Comparison of ENCODE assay signal across 1 cellular context in the genomic region with DNA sequence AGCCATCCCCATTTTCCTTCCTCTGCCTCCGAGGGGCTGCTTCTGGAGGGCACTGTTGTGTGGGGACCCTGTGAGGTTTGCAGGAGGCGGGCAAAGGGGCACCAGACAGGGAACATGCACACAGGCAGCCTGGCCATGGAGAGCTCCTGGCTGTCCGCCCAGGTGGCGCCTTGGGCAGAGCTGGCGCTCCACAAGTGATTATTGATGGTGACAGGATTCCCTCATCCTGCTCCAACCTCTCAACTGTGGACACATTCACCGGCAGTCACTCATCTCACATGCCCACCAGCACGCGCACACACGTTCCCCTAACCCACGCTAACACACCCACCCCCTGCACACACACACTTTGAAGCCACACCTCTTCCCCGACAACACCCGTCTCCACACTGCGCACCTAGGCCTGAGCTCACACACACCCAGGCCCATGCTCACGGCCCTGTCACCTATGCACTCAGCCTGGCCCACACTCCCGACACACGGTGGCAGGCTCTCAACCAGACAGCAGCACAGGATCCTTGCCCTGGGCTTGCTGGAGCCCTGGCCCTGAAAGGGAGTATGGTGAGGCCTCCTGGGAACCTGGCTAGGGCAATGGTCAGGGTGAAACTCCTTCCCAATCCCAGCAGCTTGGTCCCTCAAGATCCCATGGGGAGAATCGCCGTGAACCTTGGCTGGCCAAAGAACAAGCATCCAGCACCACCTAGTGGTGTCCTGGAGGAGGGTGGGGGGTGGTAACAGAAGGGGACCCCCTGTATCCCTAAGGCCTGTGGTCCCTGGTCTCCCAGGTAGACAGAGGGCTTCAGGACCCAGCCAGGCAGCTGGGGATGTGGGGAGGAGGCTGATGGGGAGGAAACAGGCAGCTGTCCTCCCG.
TF ChIP-seq lines count a peak whose summit lies in the region.

No MANE protein-coding gene starts in this region.

TF ChIP-seq in WTC11, 78 proteins besides CTCF, POLR2A, EP300 and RAD21:
- TF ChIP-seq GABPB1 (CRISPR knock-in tag; IDR thresholded peaks at IDR 0.05) (0 out of 2 replicates have a peak, but pooled peaks have one; percentile 38), FOXP1 (CRISPR knock-in tag; IDR thresholded peaks at IDR 0.05; ENCODE audit: borderline replicate concordance) (0 out of 2 replicates have a peak, but pooled peaks have one; percentile 56), ZBTB21 (CRISPR knock-in tag; IDR thresholded peaks at IDR 0.05; ENCODE audit: borderline replicate concordance) (0 out of 2 replicates have a peak, but pooled peaks have one; percentile 72), ATF3 (CRISPR knock-in tag; conservative IDR thresholded peaks at IDR 0.05) (no peak), TEAD1 (CRISPR knock-in tag; IDR thresholded peaks at IDR 0.05) (no peak), NFYB (CRISPR knock-in tag; conservative IDR thresholded peaks at IDR 0.05; ENCODE audit: low read depth) (no peak), NFE2L1 (CRISPR knock-in tag; IDR thresholded peaks at IDR 0.05) (no peak), TP53 (CRISPR knock-in tag; IDR thresholded peaks at IDR 0.05) (0 out of 2 replicates have a peak, but pooled peaks have one; percentile 63), ZNF423 (CRISPR knock-in tag; IDR thresholded peaks at IDR 0.05) (0 out of 2 replicates have a peak, but pooled peaks have one; percentile 35), ZNF317 (CRISPR knock-in tag; IDR thresholded peaks at IDR 0.05; ENCODE audit: borderline replicate concordance, low read depth) (peak; percentile 71; the same call in 1 of the 2 replicates), IRF2 (CRISPR knock-in tag; IDR thresholded peaks at IDR 0.05; ENCODE audit: borderline replicate concordance, low read depth) (no peak), CBFB (CRISPR knock-in tag; IDR thresholded peaks at IDR 0.05; ENCODE audit: low read depth) (no peak), ZNF416 (CRISPR knock-in tag; IDR thresholded peaks at IDR 0.05) (no peak), KAT7 (CRISPR knock-in tag; IDR thresholded peaks at IDR 0.05; ENCODE audit: borderline replicate concordance) (0 out of 2 replicates have a peak, but pooled peaks have one; percentile 1), ZNF263 (CRISPR knock-in tag; IDR thresholded peaks at IDR 0.05; ENCODE audit: low read depth) (no peak), SP1 (CRISPR knock-in tag; conservative IDR thresholded peaks at IDR 0.05) (no peak)
- TF ChIP-seq, protein P1, sequence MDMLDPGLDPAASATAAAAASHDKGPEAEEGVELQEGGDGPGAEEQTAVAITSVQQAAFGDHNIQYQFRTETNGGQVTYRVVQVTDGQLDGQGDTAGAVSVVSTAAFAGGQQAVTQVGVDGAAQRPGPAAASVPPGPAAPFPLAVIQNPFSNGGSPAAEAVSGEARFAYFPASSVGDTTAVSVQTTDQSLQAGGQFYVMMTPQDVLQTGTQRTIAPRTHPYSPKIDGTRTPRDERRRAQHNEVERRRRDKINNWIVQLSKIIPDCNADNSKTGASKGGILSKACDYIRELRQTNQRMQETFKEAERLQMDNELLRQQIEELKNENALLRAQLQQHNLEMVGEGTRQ (CRISPR knock-in tag; IDR thresholded peaks at IDR 0.05), result no peak; the same call in 1 of the 2 replicates
